ENCODE assay signal across 32 cellular contexts in the genomic region with DNA sequence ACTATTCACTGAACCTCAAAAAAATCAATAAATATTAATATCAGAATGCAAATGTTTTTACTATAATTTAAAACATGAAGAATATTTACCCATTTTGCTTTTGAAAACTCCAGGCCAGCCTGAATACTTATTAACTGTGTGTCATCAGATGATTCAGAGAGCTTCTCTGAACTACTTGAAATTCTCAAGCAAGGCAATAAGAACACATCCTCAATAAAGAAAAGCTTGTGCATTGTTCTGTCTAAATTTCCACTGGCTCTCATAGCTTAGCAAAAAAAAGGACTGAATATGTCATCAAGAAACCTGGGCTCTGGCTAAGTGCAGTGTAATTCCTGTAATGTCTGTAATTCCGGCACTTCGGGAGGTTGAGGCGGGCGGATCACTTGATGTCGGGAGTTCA.
DNase-seq lines count a peak whose midpoint lies in the region; ATAC-seq, FAIRE-seq and TF ChIP-seq lines count a peak whose summit lies in the region.
"Had no signal": no experiment of that assay in that cellular context is flagged by ENCODE, and none has a peak within 500 bp of the region (broad histone marks: within the 10 kb centered on the region; RNA-seq: fewer than 3 reads in every experiment).

No MANE protein-coding gene starts in this region.

- CTCF ChIA-PET in activated naive CD4-positive, alpha-beta T cell treated with anti-CD3 and anti-CD28 coated beads for 36 hours (lab: Charles Lee): interaction anchor here (0.5 to 0.7 kb wide), 2 partner anchors 109 to 218 kb away, joined by 3 read pairs; no protein-coding TSS in a partner anchor

- DNase-seq in EH (ENCODE audit: low read depth): peak; percentile 23
- DNase-seq in RCC 7860 (ENCODE audit: low spot score): peak; percentile 8
- DNase-seq in epithelial cell of esophagus (ENCODE audit: low read depth): peak; percentile 44
- no peak for DNase-seq in GM19238 (ENCODE audit: insufficient read length, low spot score)
- no peak for DNase-seq in activated naive CD4-positive, alpha-beta T cell treated with anti-CD3 and anti-CD28 coated beads for 36 hours
- DNase-seq in smooth muscle cell (lab: John Stamatoyannopoulos, UW; ENCODE audit: unreplicated experiment): no peak
- DNase-seq: activated CD4-positive, alpha-beta T cell treated with anti-CD3 and anti-CD28 coated beads, Interleukin-2, amount 50 U/mL, for 4 hours; activated CD8-positive, alpha-beta memory T cell treated with anti-CD3 and anti-CD28 coated beads, Interleukin-2, amount 10 ng/mL, durations not matched to agents 7 days and 5 days; activated naive CD4-positive, alpha-beta T cell treated with Interleukin-2 at 50 U/mL for 16 hours; adrenal gland; brain microvascular endothelial cell; CD4-positive, alpha-beta memory T cell; DMS 273 treated with DMSO at 0.1 percent for 48 hours; HCEC 1CT; left lung; mesenchymal stem cell; MG63; NCI-H1105 treated with DMSO at 0.1 percent for 48 hours; NCI-H187 treated with DMSO at 0.1 percent for 48 hours; NCI-H2171 treated with DMSO at 0.1 percent for 48 hours; NCI-H510A had no signal

- H3K4me1 ChIP-seq in smooth muscle cell (ENCODE audit: low read depth): no peaks in the 10 kb centered on the region

- H2AFZ ChIP-seq in smooth muscle cell (ENCODE audit: low read depth): no peak overlapping the region

- H3K9me3 ChIP-seq in smooth muscle cell (replicated peaks; ENCODE audit: low read depth): no peaks in the 10 kb centered on the region
- H3K9me3 ChIP-seq: adrenal gland, left lung, MG63 had no signal

- H3K27me3 Mint-ChIP-seq in activated naive CD4-positive, alpha-beta T cell treated with anti-CD3 and anti-CD28 coated beads for 36 hours (ENCODE audit: low read depth): no peaks in the 10 kb centered on the region
- H3K27me3 Mint-ChIP-seq: activated CD8-positive, alpha-beta memory T cell treated with anti-CD3 and anti-CD28 coated beads, Interleukin-2, amount 10 ng/mL, durations not matched to agents 7 days and 5 days; CD4-positive, alpha-beta memory T cell; stimulated activated memory B cell treated with anti-CD40 and anti-IgM and Interleukin-4, amounts not matched to agents 10 μg/mL and 1 μg/mL and 100 μg/mL, for 72 hours; type B pancreatic cell had no signal

- H3K9ac ChIP-seq in smooth muscle cell (ENCODE audit: low read depth): no peak overlapping the region

- H3K4me2 ChIP-seq in smooth muscle cell: no peak overlapping the region

- H3K36me3 ChIP-seq in smooth muscle cell (ENCODE audit: low read depth): no peaks in the 10 kb centered on the region
- H3K36me3 ChIP-seq: adrenal gland, brain microvascular endothelial cell, left lung, MG63 had no signal

- intact Hi-C loops in activated naive CD4-positive, alpha-beta T cell treated with anti-CD3 and anti-CD28 coated beads for 36 hours (cut with micrococcal nuclease): no loop called here

- no peaks in the 10 kb centered on the region for H3K36me3 Mint-ChIP-seq in activated naive CD4-positive, alpha-beta T cell treated with anti-CD3 and anti-CD28 coated beads for 36 hours (ENCODE audit: low read depth)
- H3K36me3 Mint-ChIP-seq: stimulated activated memory B cell treated with anti-CD40 and anti-IgM and Interleukin-4, amounts not matched to agents 10 μg/mL and 1 μg/mL and 100 μg/mL, for 72 hours; type B pancreatic cell had no signal

- ATAC-seq in GM21786 (IDR thresholded peaks at IDR 0.05; ENCODE audit: unreplicated experiment): no peak
- ATAC-seq: activated CD4-positive, CD25-positive, alpha-beta regulatory T cell treated with anti-CD3 and anti-CD28 coated beads, Interleukin-2, amount 50 U/mL, for 24 hours; activated CD8-positive, alpha-beta memory T cell treated with anti-CD3 and anti-CD28 coated beads, Interleukin-2, amount 10 ng/mL, durations not matched to agents 7 days and 5 days; K562; left lung; stimulated activated memory B cell treated with anti-CD40 and anti-IgM and Interleukin-4, amounts not matched to agents 10 μg/mL and 1 μg/mL and 100 μg/mL, for 72 hours had no signal

- no peak overlapping the region for H3K27ac Mint-ChIP-seq in activated naive CD4-positive, alpha-beta T cell treated with anti-CD3 and anti-CD28 coated beads for 36 hours
- H3K27ac Mint-ChIP-seq: activated CD8-positive, alpha-beta memory T cell treated with anti-CD3 and anti-CD28 coated beads, Interleukin-2, amount 10 ng/mL, durations not matched to agents 7 days and 5 days; CD4-positive, alpha-beta memory T cell; stimulated activated memory B cell treated with anti-CD40 and anti-IgM and Interleukin-4, amounts not matched to agents 10 μg/mL and 1 μg/mL and 100 μg/mL, for 72 hours; T-helper 1 cell treated with Interleukin-12 subunit alpha and Interleukin-12 subunit beta and Interleukin-4 antibody, amounts not matched to agents 30 μg/mL and 1 μg/mL, for 36 hours; type B pancreatic cell had no signal

- FAIRE-seq in RCC 7860 (lab: Jason Lieb, UNC): no peak
- FAIRE-seq: endothelial cell of umbilical vein, GM12892, HTR-8/SVneo, K562, TTC549 had no signal

- peaks cover 13% of the 10 kb centered on the region for H3K4me1 Mint-ChIP-seq in activated naive CD4-positive, alpha-beta T cell treated with anti-CD3 and anti-CD28 coated beads for 36 hours (ENCODE audit: low read depth)

- no peak overlapping the region for H3K4me3 Mint-ChIP-seq in activated naive CD4-positive, alpha-beta T cell treated with anti-CD3 and anti-CD28 coated beads for 36 hours
- H3K4me3 Mint-ChIP-seq: activated CD8-positive, alpha-beta memory T cell treated with anti-CD3 and anti-CD28 coated beads, Interleukin-2, amount 10 ng/mL, durations not matched to agents 7 days and 5 days; CD4-positive, alpha-beta memory T cell; stimulated activated memory B cell treated with anti-CD40 and anti-IgM and Interleukin-4, amounts not matched to agents 10 μg/mL and 1 μg/mL and 100 μg/mL, for 72 hours; T-helper 1 cell treated with Interleukin-12 subunit alpha and Interleukin-12 subunit beta and Interleukin-4 antibody, amounts not matched to agents 30 μg/mL and 1 μg/mL, for 36 hours; type B pancreatic cell had no signal

- H3K27ac ChIP-seq in smooth muscle cell (ENCODE audit: low read depth): no peak overlapping the region
- H3K27ac ChIP-seq: adrenal gland, brain microvascular endothelial cell, left lung, SK-N-MC had no signal

- 90% methylated on average over 5 of the region's 5 CpGs for WGBS in smooth muscle cell (ENCODE audit: low lambda C conversion rate)

- H3K9me3 Mint-ChIP-seq in activated naive CD4-positive, alpha-beta T cell treated with anti-CD3 and anti-CD28 coated beads for 36 hours: peaks cover 6% of the 10 kb centered on the region
- H3K9me3 Mint-ChIP-seq: stimulated activated memory B cell treated with anti-CD40 and anti-IgM and Interleukin-4, amounts not matched to agents 10 μg/mL and 1 μg/mL and 100 μg/mL, for 72 hours had no signal

- no peaks in the 10 kb centered on the region for H3F3A ChIP-seq in smooth muscle cell (ENCODE audit: low read depth)

- H3K4me3 ChIP-seq in epithelial cell of esophagus (ENCODE audit: low read length): no peak overlapping the region
- H3K4me3 ChIP-seq in smooth muscle cell: no peak overlapping the region
- H3K4me3 ChIP-seq: adrenal gland, K562, left lung, MG63, SK-N-MC had no signal

- H3K27me3 ChIP-seq in smooth muscle cell (ENCODE audit: low read depth): no peaks in the 10 kb centered on the region
- H3K27me3 ChIP-seq: adrenal gland, brain microvascular endothelial cell, left lung, MG63 had no signal

- no peak for TF ChIP-seq CTCF in epithelial cell of esophagus (IDR thresholded peaks at IDR 0.05; ENCODE audit: insufficient read depth, low read depth, low read length, missing control alignments)
- TF ChIP-seq CTCF in smooth muscle cell (IDR thresholded peaks at IDR 0.05; ENCODE audit: borderline replicate concordance, insufficient read depth, poor library complexity, severe bottlenecking): no peak

- H4K20me1 ChIP-seq in smooth muscle cell (ENCODE audit: low read depth): no peaks in the 10 kb centered on the region

- H3K79me2 ChIP-seq in smooth muscle cell (ENCODE audit: low read depth): no peaks in the 10 kb centered on the region

Comparison
In these comparisons a context has a peak if more than half of its experiments do, and no peak if none do; other contexts are left out.
1. DNase-seq: peak in EH (single experiment), RCC 7860 (single experiment) and epithelial cell of esophagus (single experiment); none in GM19238 (single experiment), activated naive CD4-positive, alpha-beta T cell treated with anti-CD3 and anti-CD28 coated beads for 36 hours (single experiment) and smooth muscle cell (single experiment).